Comparison of ENCODE assay signal across 8 cellular contexts in genomic region chr15:48643776-48644497, GRCh38. TPM values are rescaled to one million over a fixed set of nuclear protein-coding genes. Genes with fewer than 3 reads are reported as not detected.
DNase-seq lines count a peak whose midpoint lies in the region; ATAC-seq, FAIRE-seq and TF ChIP-seq lines count a peak whose summit lies in the region.

No MANE protein-coding gene starts in this region.

- ATAC-seq in pancreas: no peak
- no peak for ATAC-seq in HG03025 (IDR thresholded peaks at IDR 0.05; ENCODE audit: low FRiP score, unreplicated experiment)

- peaks cover 0 to 28% (median 12%) of the 10 kb centered on the region in 11 experiments; a peak in 13 of 22 replicates for H4K20me1 ChIP-seq in BLaER1 treated with 17β-estradiol and CSF1 and Interleukin-3, amounts not matched to agents 10 nM and 100 nM

- no peaks in the 10 kb centered on the region for H3K36me3 ChIP-seq in BLaER1 treated with 17β-estradiol and CSF1 and Interleukin-3, amounts not matched to agents 10 nM and 100 nM
- H3K36me3 ChIP-seq in pancreas: no peaks in the 10 kb centered on the region

- no peak overlapping the region for H3K27ac ChIP-seq in BLaER1 treated with 17β-estradiol and CSF1 and Interleukin-3, amounts not matched to agents 10 nM and 100 nM
- H3K27ac ChIP-seq in pancreas: peak overlapping the region in 1 of 4 donors; percentile 51

- peaks cover 48 to 58% (median 57%) of the 10 kb centered on the region in 11 experiments for H3K27me3 ChIP-seq in BLaER1 treated with 17β-estradiol and CSF1 and Interleukin-3, amounts not matched to agents 10 nM and 100 nM
- H3K27me3 ChIP-seq in pancreas: peaks cover 0 to 5% (median 0%) of the 10 kb centered on the region in 4 donors

- TF ChIP-seq CTCF in fibroblast of mammary gland (conservative IDR thresholded peaks at IDR 0.05; ENCODE audit: control insufficient read depth, insufficient read depth, low read depth, low read length) (no peak), pancreas (IDR thresholded peaks at IDR 0.05) (no peak)

- peaks cover 9 to 32% (median 20%) of the 10 kb centered on the region in 10 experiments for H3K4me1 ChIP-seq in BLaER1 treated with 17β-estradiol and CSF1 and Interleukin-3, amounts not matched to agents 10 nM and 100 nM
- H3K4me1 ChIP-seq in pancreas: peaks cover 0 to 7% (median 0%) of the 10 kb centered on the region in 3 donors

- FAIRE-seq in pancreas (lab: Jason Lieb, UNC): no peak

- peak overlapping the region; percentile 93 to 100 (median 98); a peak in 21 of 22 replicates for H3K4me2 ChIP-seq in BLaER1 treated with 17β-estradiol and CSF1 and Interleukin-3, amounts not matched to agents 10 nM and 100 nM

- H3K4me3 ChIP-seq in BLaER1 treated with 17β-estradiol and CSF1 and Interleukin-3, amounts not matched to agents 10 nM and 100 nM: peak overlapping the region; percentile 63 to 79 (median 70)
- peak overlapping the region; percentile 81 for H3K4me3 ChIP-seq in fibroblast of mammary gland (ENCODE audit: control insufficient read depth, low read depth, low read length)
- peak overlapping the region in 3 of 4 donors; percentile 28 to 55 (median 49) for H3K4me3 ChIP-seq in pancreas

- H3K9me3 ChIP-seq in BLaER1 treated with 17β-estradiol and CSF1 and Interleukin-3, amounts not matched to agents 10 nM and 100 nM (replicated peaks in 1 of 11): no peaks in the 10 kb centered on the region
- no peaks in the 10 kb centered on the region for H3K9me3 ChIP-seq in pancreas

- intact Hi-C loops in pancreas (cut with DNase I): no loop called here

- 46 to 48% methylated on average over 12 of the region's 12 CpGs for WGBS in pancreas, 2 donors

- H3K9ac ChIP-seq in BLaER1 treated with 17β-estradiol and CSF1 and Interleukin-3, amounts not matched to agents 10 nM and 100 nM: no peak overlapping the region

- DNase-seq in fibroblast of mammary gland (ENCODE audit: low read depth) (peak; percentile 34), pancreas (no peak), NCI-H2196 treated with DMSO at 0.1 percent for 48 hours (lab: John Stamatoyannopoulos, UW; ENCODE audit: unreplicated experiment) (no peak), NOMO-1 treated with dmso at 0.1 percent for 144 hours (lab: John Stamatoyannopoulos, UW; ENCODE audit: unreplicated experiment) (no peak)
- no peak for DNase-seq in NK-92 treated with Interleukin-12 subunit alpha and Interleukin-12 subunit beta, amount 100 ng/mL, for 24 hours (lab: John Stamatoyannopoulos, UW)

TF ChIP-seq in PFSK-1, 5 proteins besides CTCF, POLR2A, EP300 and RAD21:
- TF ChIP-seq REST (IDR thresholded peaks at IDR 0.05; ENCODE audit: insufficient read depth in 1 of 2, low read depth in 2 of 2, low read length in 2 of 2): no peak
- TF ChIP-seq TAF1 (IDR thresholded peaks at IDR 0.05; ENCODE audit: borderline replicate concordance, insufficient read depth, low read length): no peak
- peak; percentile 30; the same call in 1 of the 2 replicates for TF ChIP-seq SIN3A (IDR thresholded peaks at IDR 0.05; ENCODE audit: borderline replicate concordance, insufficient read depth, low read length)

RNA-seq across cellular contexts. Expression of gene FBN1, which starts 1.6 kb away (rescaled TPM):
- polyA plus RNA-seq in PFSK-1 (2012; ENCODE audit: insufficient read length, low read depth): 106 TPM
- 10 to 100 TPM in 3 of 6 donors, 1 to 10 TPM in 3; 2.4 to 35.2 (median 14.1) TPM for total RNA-seq in pancreas
- 1 to 10 TPM; 1.5 to 1.9 TPM for polyA plus RNA-seq in pancreas
